33 cellular contexts compared by ENCODE assay signal in the genomic region with DNA sequence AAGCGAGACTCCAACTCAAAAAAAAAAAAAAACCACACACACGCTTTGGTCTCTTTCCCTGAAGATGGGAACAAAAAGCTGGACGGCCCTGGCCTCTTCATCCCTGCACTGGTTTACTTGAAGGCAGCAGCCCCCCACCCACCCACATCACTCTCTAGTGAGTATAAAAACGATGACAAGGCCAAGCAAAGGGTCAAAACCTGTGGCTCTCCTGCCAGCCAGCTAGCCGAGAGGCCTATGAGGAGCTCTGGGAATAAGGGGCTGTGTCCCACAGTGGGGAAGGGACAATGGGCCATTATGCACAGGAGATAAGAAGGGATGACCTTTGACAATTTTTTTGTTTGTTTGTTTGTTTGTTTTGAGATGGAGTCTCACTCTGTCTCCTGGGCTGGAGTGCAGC. TPM values are rescaled to one million over a fixed set of nuclear protein-coding genes. Genes with fewer than 3 reads are reported as not detected.
"Had no signal": no experiment of that assay in that cellular context is flagged by ENCODE, and none has a peak within 500 bp of the region (broad histone marks: within the 10 kb centered on the region; RNA-seq: fewer than 3 reads in every experiment).

No MANE protein-coding gene starts in this region.

- H3K4me3 Mint-ChIP-seq: activated CD4-positive, alpha-beta memory T cell treated with anti-CD3 and anti-CD28 coated beads, Interleukin-2, amount 10 ng/mL, durations not matched to agents 7 days and 5 days; activated naive CD8-positive, alpha-beta T cell treated with anti-CD3 and anti-CD28 coated beads for 36 hours; activated T-cell treated with anti-CD3 and anti-CD28 coated beads, Interleukin-2, amount 50 U/mL, for 72 hours; activated T-helper 17 cell treated with anti-CD3 and anti-CD28 coated beads, Interleukin-2, amount 50 U/mL, for 72 hours; central memory CD8-positive, alpha-beta T cell had no signal

- H3K27me3 Mint-ChIP-seq: activated CD4-positive, alpha-beta memory T cell treated with anti-CD3 and anti-CD28 coated beads, Interleukin-2, amount 10 ng/mL, durations not matched to agents 7 days and 5 days; activated naive CD8-positive, alpha-beta T cell treated with anti-CD3 and anti-CD28 coated beads for 36 hours; activated T-helper 17 cell treated with anti-CD3 and anti-CD28 coated beads, Interleukin-2, amount 50 U/mL, for 72 hours; central memory CD8-positive, alpha-beta T cell had no signal

- H3K27ac Mint-ChIP-seq: activated CD4-positive, alpha-beta memory T cell treated with anti-CD3 and anti-CD28 coated beads, Interleukin-2, amount 10 ng/mL, durations not matched to agents 7 days and 5 days; activated naive CD8-positive, alpha-beta T cell treated with anti-CD3 and anti-CD28 coated beads for 36 hours; activated T-cell treated with anti-CD3 and anti-CD28 coated beads, Interleukin-2, amount 50 U/mL, for 72 hours; activated T-helper 17 cell treated with anti-CD3 and anti-CD28 coated beads, Interleukin-2, amount 50 U/mL, for 72 hours had no signal

- H3K9me3 ChIP-seq: MG63 had no signal

- H3K9me3 Mint-ChIP-seq: activated CD4-positive, alpha-beta memory T cell treated with anti-CD3 and anti-CD28 coated beads, Interleukin-2, amount 10 ng/mL, durations not matched to agents 7 days and 5 days; activated naive CD8-positive, alpha-beta T cell treated with anti-CD3 and anti-CD28 coated beads for 36 hours; activated T-cell treated with anti-CD3 and anti-CD28 coated beads, Interleukin-2, amount 50 U/mL, for 72 hours; activated T-helper 17 cell treated with anti-CD3 and anti-CD28 coated beads, Interleukin-2, amount 50 U/mL, for 72 hours; central memory CD8-positive, alpha-beta T cell had no signal

- H3K27me3 ChIP-seq: cardiac muscle cell, MG63 had no signal

- H3K4me1 Mint-ChIP-seq: activated CD4-positive, alpha-beta memory T cell treated with anti-CD3 and anti-CD28 coated beads, Interleukin-2, amount 10 ng/mL, durations not matched to agents 7 days and 5 days; activated naive CD8-positive, alpha-beta T cell treated with anti-CD3 and anti-CD28 coated beads for 36 hours; activated T-helper 17 cell treated with anti-CD3 and anti-CD28 coated beads, Interleukin-2, amount 50 U/mL, for 72 hours; central memory CD8-positive, alpha-beta T cell had no signal

- DNase-seq: activated CD4-positive, alpha-beta memory T cell treated with anti-CD3 and anti-CD28 coated beads, Interleukin-2, amount 10 ng/mL, durations not matched to agents 7 days and 5 days; activated CD4-positive, alpha-beta T cell treated with anti-CD3 and anti-CD28 coated beads for 1 hour; activated CD4-positive, alpha-beta T cell treated with anti-CD3 and anti-CD28 coated beads for 48 hours; activated CD4-positive, CD25-positive, alpha-beta regulatory T cell; activated effector memory CD4-positive, alpha-beta T cell treated with anti-CD3 and anti-CD28 coated beads, Interleukin-2, amount 50 U/mL, for 16 hours; activated naive CD4-positive, alpha-beta T cell; activated naive CD4-positive, alpha-beta T cell treated with anti-CD3 and anti-CD28 coated beads, Interleukin-2, amount 50 U/mL, for 16 hours; activated naive CD8-positive, alpha-beta T cell treated with anti-CD3 and anti-CD28 coated beads for 36 hours; activated T-cell treated with anti-CD3 and anti-CD28 coated beads, Interleukin-2, amount 50 U/mL, for 1 hour; activated T-cell treated with anti-CD3 and anti-CD28 coated beads, Interleukin-2, amount 50 U/mL, for 72 hours; amniotic stem cell; aorta; Kasumi-1; KG1; MG63; NCI-H1048; NCI-H1105 treated with DMSO at 0.1 percent for 48 hours; NCI-H1436 treated with DMSO at 0.1 percent for 48 hours; NCI-H1694 treated with DMSO at 0.1 percent for 48 hours; NCI-H2029; NCI-H345; NCI-H524 treated with DMSO at 0.1 percent for 48 hours; SW 1271; T-helper 1 cell; T-helper 2 cell; T-helper 9 cell had no signal

- H3K4me3 ChIP-seq: cardiac muscle cell, MG63 had no signal

- H3K27ac ChIP-seq: cardiac muscle cell, VCaP had no signal

RNA-seq across cellular contexts. Expression of a gene that starts 13.1 kb away (rescaled TPM):
- total RNA-seq: activated CD4-positive, alpha-beta memory T cell treated with anti-CD3 and anti-CD28 coated beads, Interleukin-2, amount 10 ng/mL, durations not matched to agents 7 days and 5 days; activated CD8-positive, alpha-beta memory T cell treated with anti-CD3 and anti-CD28 coated beads for 36 hours; activated naive CD8-positive, alpha-beta T cell treated with anti-CD3 and anti-CD28 coated beads for 36 hours; activated T-cell treated with anti-CD3 and anti-CD28 coated beads, Interleukin-2, amount 50 U/mL, for 72 hours; activated T-helper 17 cell treated with anti-CD3 and anti-CD28 coated beads, Interleukin-2, amount 50 U/mL, for 72 hours; aorta; cardiac muscle cell; NCI-H460; RPMI7951 had no signal
- polyA plus RNA-seq: aorta had no signal

RNA-seq across cellular contexts. Expression of a gene that starts 55.6 kb away (rescaled TPM):
- total RNA-seq: activated CD4-positive, alpha-beta memory T cell treated with anti-CD3 and anti-CD28 coated beads, Interleukin-2, amount 10 ng/mL, durations not matched to agents 7 days and 5 days; activated CD8-positive, alpha-beta memory T cell treated with anti-CD3 and anti-CD28 coated beads for 36 hours; activated naive CD8-positive, alpha-beta T cell treated with anti-CD3 and anti-CD28 coated beads for 36 hours; activated T-cell treated with anti-CD3 and anti-CD28 coated beads, Interleukin-2, amount 50 U/mL, for 72 hours; activated T-helper 17 cell treated with anti-CD3 and anti-CD28 coated beads, Interleukin-2, amount 50 U/mL, for 72 hours; aorta had no signal
